In the genomic region with DNA sequence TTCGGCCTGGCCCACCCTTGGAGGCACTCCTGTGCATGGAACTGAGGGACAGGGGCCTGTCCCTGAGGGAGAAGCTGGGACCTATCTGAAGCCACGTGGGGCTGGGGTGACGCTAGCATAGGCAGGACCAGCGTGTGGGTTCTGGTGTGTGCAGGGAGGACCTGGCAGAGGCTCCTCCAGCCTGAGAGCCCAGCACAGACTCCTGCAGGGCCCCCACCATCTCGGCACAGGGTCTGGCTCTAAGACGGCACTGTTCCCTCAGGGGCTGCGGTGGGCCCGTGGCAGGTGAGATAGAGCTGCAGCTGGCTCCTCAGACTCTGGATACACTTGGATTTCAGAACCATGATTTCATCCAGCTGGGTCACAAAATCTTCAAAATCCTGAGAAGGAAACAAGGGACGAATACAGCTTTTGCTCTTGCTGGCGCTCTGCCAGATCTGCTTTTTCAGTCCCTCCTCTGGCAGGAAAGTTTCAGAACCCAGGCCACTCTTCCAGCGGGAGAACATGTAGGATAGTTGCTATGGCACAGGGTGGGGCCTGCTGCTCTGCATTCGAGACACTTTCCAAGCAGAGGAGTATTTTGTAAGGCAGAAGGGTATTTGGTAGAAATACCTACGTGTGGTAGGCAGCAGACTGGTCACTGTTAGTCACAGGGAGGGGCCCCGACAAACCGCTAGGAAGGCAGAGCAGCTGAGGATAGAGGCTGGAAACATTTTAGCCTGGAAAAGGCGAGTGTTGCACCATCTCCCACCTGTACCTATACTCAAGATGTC, we compare ENCODE assay signal across 1 cellular context.
TF ChIP-seq lines count a peak whose summit lies in the region.

No MANE protein-coding gene starts in this region.

TF ChIP-seq in IMR-90, 13 proteins besides CTCF, POLR2A, EP300 and RAD21:
- TF ChIP-seq USF2 (IDR thresholded peaks at IDR 0.05; ENCODE audit: low read depth, low read length) (no peak), RCOR1 (IDR thresholded peaks at IDR 0.05; ENCODE audit: insufficient replicate concordance, low read length) (no peak), NFE2L2 (IDR thresholded peaks at IDR 0.05; ENCODE audit: low read depth, low read length) (no peak), SMC3 (IDR thresholded peaks at IDR 0.05; ENCODE audit: low read depth, low read length) (no peak), CHD1 (IDR thresholded peaks at IDR 0.05; ENCODE audit: low read depth, low read length) (no peak), MAZ (IDR thresholded peaks at IDR 0.05; ENCODE audit: borderline replicate concordance, low read depth, low read length) (peak; percentile 48), FOS (IDR thresholded peaks at IDR 0.05; ENCODE audit: low read depth, low read length) (peak; percentile 43; the same call in 1 of the 2 replicates), RFX5 (IDR thresholded peaks at IDR 0.05; ENCODE audit: low read depth, low read length) (no peak), MXI1 (IDR thresholded peaks at IDR 0.05; ENCODE audit: borderline replicate concordance, low read depth, low read length) (no peak), MAFK (IDR thresholded peaks at IDR 0.05; ENCODE audit: low read depth, low read length) (no peak), CEBPB (IDR thresholded peaks at IDR 0.05; ENCODE audit: low read depth, low read length) (peak; percentile 84), BHLHE40 (IDR thresholded peaks at IDR 0.05; ENCODE audit: low read depth, low read length) (no peak), ELK1 (IDR thresholded peaks at IDR 0.05; ENCODE audit: borderline replicate concordance, low read depth, low read length) (no peak)
